ENCODE assay signal across 9 cellular contexts in genomic region chr11:9726313-9727022, GRCh38.
DNase-seq lines count a peak whose midpoint lies in the region; ATAC-seq and TF ChIP-seq lines count a peak whose summit lies in the region.
"Had no signal": no experiment of that assay in that cellular context is flagged by ENCODE, and none has a peak within 500 bp of the region (broad histone marks: within the 10 kb centered on the region; RNA-seq: fewer than 3 reads in every experiment).

No MANE protein-coding gene starts in this region.

- H3K4me2 ChIP-seq in GM23248 (ENCODE audit: unreplicated experiment) = peak overlapping the region; percentile 6

- peaks cover 20% of the 10 kb centered on the region; the same call in 1 of the 2 replicates for H3F3A ChIP-seq in GM23248 (ENCODE audit: insufficient read depth)

- H3K4me3 Mint-ChIP-seq in activated CD4-positive, alpha-beta memory T cell treated with anti-CD3 and anti-CD28 coated beads, Interleukin-2, amount 10 ng/mL, durations not matched to agents 7 days and 5 days = no peak overlapping the region
- H3K4me3 Mint-ChIP-seq in T-helper 17 cell = no peak overlapping the region

- no peak overlapping the region for H3K4me3 ChIP-seq in AG04449 (ENCODE audit: low read depth, low read length)
- no peak overlapping the region for H3K4me3 ChIP-seq in GM23248
- H3K4me3 ChIP-seq in fibroblast of villous mesenchyme (ENCODE audit: low read depth, low read length) = no peak overlapping the region

- peaks cover 13% of the 10 kb centered on the region for H3K4me1 ChIP-seq in GM23248 (ENCODE audit: insufficient read depth)

- POLR2A ChIA-PET in AG04449 (lab: Yijun Ruan, JAX) = interaction anchor here (0.6 to 0.8 kb wide), 3 partner anchors 10 to 572 kb away, joined by 3 read pairs; no protein-coding TSS in a partner anchor
- POLR2A ChIA-PET in activated CD4-positive, alpha-beta memory T cell treated with anti-CD3 and anti-CD28 coated beads, Interleukin-2, amount 10 ng/mL, durations not matched to agents 7 days and 5 days (lab: Charles Lee) = no interaction called here

- peaks cover 3% of the 10 kb centered on the region for H3K4me1 Mint-ChIP-seq in activated CD4-positive, alpha-beta memory T cell treated with anti-CD3 and anti-CD28 coated beads, Interleukin-2, amount 10 ng/mL, durations not matched to agents 7 days and 5 days
- H3K4me1 Mint-ChIP-seq in T-helper 17 cell = no peaks in the 10 kb centered on the region

- H3K36me3 ChIP-seq in GM23248 (ENCODE audit: low read depth) = peaks cover 39% of the 10 kb centered on the region

- 78 to 80% methylated on average over 3 of the region's 3 CpGs for WGBS in GM23248 (ENCODE audit: low coverage in 1 of 2, low lambda C conversion rate in 2 of 2, missing lambda C conversion rate in 2 of 2), 2 experiments

- no peaks in the 10 kb centered on the region for H3K9me2 ChIP-seq in GM23248 (ENCODE audit: insufficient read depth)

- TF ChIP-seq CTCF in AG04449 (IDR thresholded peaks at IDR 0.05; ENCODE audit: insufficient read depth, low read length, missing control alignments) = no peak
- no peak for TF ChIP-seq CTCF in fibroblast of villous mesenchyme (IDR thresholded peaks at IDR 0.05; ENCODE audit: insufficient read depth, low read depth, low read length)

- peak; percentile 19 for DNase-seq in AG04449 (ENCODE audit: low read depth, low spot score)
- DNase-seq in GM23248 = peak; percentile 81
- peak; percentile 34 for DNase-seq in NCI-H774 (lab: John Stamatoyannopoulos, UW)
- DNase-seq in fibroblast of villous mesenchyme (ENCODE audit: low read depth) = peak; percentile 55
- DNase-seq in activated CD4-positive, alpha-beta memory T cell treated with anti-CD3 and anti-CD28 coated beads, Interleukin-2, amount 10 ng/mL, durations not matched to agents 7 days and 5 days = no peak
- DNase-seq in iPS-NIHi11 (ENCODE audit: low spot score) = no peak
- no peak for DNase-seq in T-helper 17 cell
- no peak for DNase-seq in UCSD-AML1 (lab: John Stamatoyannopoulos, UW; ENCODE audit: unreplicated experiment)
- DNase-seq: NCI-H187 treated with DMSO at 0.1 percent for 48 hours had no signal

- in situ Hi-C loops in GM23248 (cut with MboI) = no loop called here

- peaks cover 70% of the 10 kb centered on the region for H3K79me2 ChIP-seq in GM23248 (ENCODE audit: insufficient read depth)

- no peaks in the 10 kb centered on the region for H3K27me3 Mint-ChIP-seq in activated CD4-positive, alpha-beta memory T cell treated with anti-CD3 and anti-CD28 coated beads, Interleukin-2, amount 10 ng/mL, durations not matched to agents 7 days and 5 days
- H3K27me3 Mint-ChIP-seq in T-helper 17 cell = no peaks in the 10 kb centered on the region

- no peaks in the 10 kb centered on the region for H3K27me3 ChIP-seq in GM23248 (replicated peaks; ENCODE audit: insufficient read depth)

- H4K20me1 ChIP-seq in GM23248 (ENCODE audit: insufficient read depth) = no peaks in the 10 kb centered on the region

- CTCF ChIA-PET in AG04449 (lab: Yijun Ruan, JAX) = interaction anchor here (0.7 to 1.4 kb wide), 8 partner anchors 10 to 151 kb away, joined by 3 to 5 read pairs (median 3); no protein-coding TSS in a partner anchor
- CTCF ChIA-PET in activated CD4-positive, alpha-beta memory T cell treated with anti-CD3 and anti-CD28 coated beads, Interleukin-2, amount 10 ng/mL, durations not matched to agents 7 days and 5 days (lab: Charles Lee) = interaction anchor here (1.1 kb wide), 1 partner anchor 22 kb away, joined by 4 read pairs; no protein-coding TSS in a partner anchor

- H3K9ac ChIP-seq in GM23248 = 0 out of 2 replicates have a peak overlapping the region, but pooled peaks have one; percentile 0

- ATAC-seq in T-helper 17 cell = no peak

- H3K9me3 ChIP-seq in GM23248 (ENCODE audit: low read depth) (no peaks in the 10 kb centered on the region), T-helper 17 cell (ENCODE audit: control insufficient read depth, low read length, poor library complexity, severe bottlenecking) (no peaks in the 10 kb centered on the region)

- H3K9me3 Mint-ChIP-seq in activated CD4-positive, alpha-beta memory T cell treated with anti-CD3 and anti-CD28 coated beads, Interleukin-2, amount 10 ng/mL, durations not matched to agents 7 days and 5 days = no peaks in the 10 kb centered on the region

- H3K36me3 Mint-ChIP-seq in activated CD4-positive, alpha-beta memory T cell treated with anti-CD3 and anti-CD28 coated beads, Interleukin-2, amount 10 ng/mL, durations not matched to agents 7 days and 5 days (ENCODE audit: low read depth) = no peaks in the 10 kb centered on the region
- peaks cover under 1% of the 10 kb centered on the region for H3K36me3 Mint-ChIP-seq in T-helper 17 cell (ENCODE audit: low read depth)

- peak overlapping the region; percentile 49 for H3K27ac ChIP-seq in GM23248

- H2AFZ ChIP-seq in GM23248 = no peak overlapping the region

- H3K27ac Mint-ChIP-seq in activated CD4-positive, alpha-beta memory T cell treated with anti-CD3 and anti-CD28 coated beads, Interleukin-2, amount 10 ng/mL, durations not matched to agents 7 days and 5 days = no peak overlapping the region
- H3K27ac Mint-ChIP-seq in T-helper 17 cell = no peak overlapping the region

Comparison
In these comparisons a context has a peak if more than half of its experiments do, and no peak if none do; other contexts are left out.
1. DNase-seq: peak in AG04449 (single experiment), GM23248 (single experiment), NCI-H774 (single experiment) and fibroblast of villous mesenchyme (single experiment); none in activated CD4-positive, alpha-beta memory T cell treated with anti-CD3 and anti-CD28 coated beads, Interleukin-2, amount 10 ng/mL, durations not matched to agents 7 days and 5 days (single experiment), iPS-NIHi11 (single experiment), T-helper 17 cell (0 of 3) and UCSD-AML1 (single experiment).